In the genomic region with DNA sequence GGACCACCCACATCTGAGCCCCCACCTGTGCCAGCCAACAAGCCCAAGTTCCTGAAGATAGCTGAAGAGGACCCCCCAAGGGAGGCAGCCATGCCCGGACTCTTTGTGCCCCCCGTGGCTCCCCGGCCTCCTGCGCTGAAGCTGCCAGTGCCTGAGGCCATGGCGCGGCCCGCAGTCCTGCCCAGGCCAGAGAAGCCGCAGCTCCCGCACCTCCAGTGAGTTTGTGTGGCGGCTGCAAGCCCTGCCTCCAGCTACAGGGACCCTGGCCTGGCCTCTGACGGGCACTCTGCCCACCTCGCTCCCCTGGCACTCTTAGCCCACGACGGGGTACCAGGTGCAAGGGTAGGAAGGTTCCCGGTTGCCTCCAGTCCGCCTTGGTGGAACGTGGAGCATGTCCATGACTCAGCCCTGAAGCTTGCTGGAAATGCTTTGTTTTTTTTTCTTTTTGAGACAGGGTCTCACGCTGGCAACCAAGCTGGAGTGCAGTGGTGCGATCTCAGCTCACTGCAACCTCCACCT, we compare ENCODE assay signal across 24 cellular contexts. TPM values are rescaled to one million over a fixed set of nuclear protein-coding genes. Genes with fewer than 3 reads are reported as not detected.
A peak's percentile ranks its signal among the peaks of the same experiment; 100 is the strongest.
DNase-seq lines count a peak whose midpoint lies in the region; ATAC-seq, FAIRE-seq and TF ChIP-seq lines count a peak whose summit lies in the region.
"Had no signal": no experiment of that assay in that cellular context is flagged by ENCODE, and none has a peak within 500 bp of the region (broad histone marks: within the 10 kb centered on the region; RNA-seq: fewer than 3 reads in every experiment).

No MANE protein-coding gene starts in this region.

- H3K9ac ChIP-seq in astrocyte (ENCODE audit: low read length) = no peak overlapping the region

- WGBS in upper lobe of left lung, 2 donors = 98 to 99% methylated on average over 12 to 19 of the region's 19 CpGs

- intact Hi-C loops in Right ventricle myocardium inferior (cut with DNase I) = no loop called here
- intact Hi-C loops in left ventricle myocardium inferior (cut with micrococcal nuclease) = no loop called here

- ATAC-seq in Right ventricle myocardium inferior = no peak
- ATAC-seq in upper lobe of left lung (ENCODE audit: low FRiP score in 2 of 2) = no peak
- ATAC-seq in HG03439 (IDR thresholded peaks at IDR 0.05; ENCODE audit: unreplicated experiment) = no peak
- ATAC-seq: left lung had no signal

- no peak overlapping the region for H3K4me3 Mint-ChIP-seq in astrocyte (ENCODE audit: unreplicated experiment)
- H3K4me3 Mint-ChIP-seq: activated naive CD8-positive, alpha-beta T cell; activated T-cell treated with anti-CD3 and anti-CD28 coated beads, Interleukin-2, amount 50 U/mL, for 24 hours had no signal

- H4K20me1 ChIP-seq in astrocyte (ENCODE audit: insufficient read depth, low read length) = peaks cover 26% of the 10 kb centered on the region

- peak overlapping the region; percentile 26 for H3K4me2 ChIP-seq in astrocyte (ENCODE audit: low read length)

- no peaks in the 10 kb centered on the region for H3K4me1 Mint-ChIP-seq in astrocyte (ENCODE audit: low read depth, unreplicated experiment)

- peaks cover 14% of the 10 kb centered on the region for H3K36me3 Mint-ChIP-seq in astrocyte (ENCODE audit: low read depth, unreplicated experiment)
- H3K36me3 Mint-ChIP-seq: activated naive CD8-positive, alpha-beta T cell had no signal

- H3K9me3 Mint-ChIP-seq in astrocyte (ENCODE audit: unreplicated experiment) = no peaks in the 10 kb centered on the region
- H3K9me3 Mint-ChIP-seq: activated T-cell treated with anti-CD3 and anti-CD28 coated beads, Interleukin-2, amount 50 U/mL, for 24 hours had no signal

- no peak for TF ChIP-seq EP300 in upper lobe of left lung (IDR thresholded peaks at IDR 0.05)

- H3K27ac Mint-ChIP-seq in astrocyte (ENCODE audit: unreplicated experiment) = no peak overlapping the region
- H3K27ac Mint-ChIP-seq: activated naive CD8-positive, alpha-beta T cell had no signal

- no peak overlapping the region for H2AFZ ChIP-seq in astrocyte (ENCODE audit: low read depth, low read length)

- no peak for TF ChIP-seq CTCF in left ventricle myocardium inferior (IDR thresholded peaks at IDR 0.05; ENCODE audit: borderline replicate concordance)
- no peak for TF ChIP-seq CTCF in astrocyte (IDR thresholded peaks at IDR 0.05; ENCODE audit: insufficient read depth, low read depth, low read length)
- no peak for TF ChIP-seq CTCF in kidney epithelial cell (IDR thresholded peaks at IDR 0.05; ENCODE audit: insufficient read depth, low read length, poor library complexity, severe bottlenecking)
- no peak for TF ChIP-seq CTCF in upper lobe of left lung (IDR thresholded peaks at IDR 0.05)

- H3K36me3 ChIP-seq in left ventricle myocardium inferior = peaks cover 76% of the 10 kb centered on the region
- H3K36me3 ChIP-seq in astrocyte (ENCODE audit: insufficient read depth, low read length) = peaks cover 8% of the 10 kb centered on the region
- peaks cover 5% of the 10 kb centered on the region for H3K36me3 ChIP-seq in kidney epithelial cell (ENCODE audit: control insufficient read depth, insufficient read depth, low read length)
- H3K36me3 ChIP-seq in upper lobe of left lung = peaks cover 16 to 98% (median 89%) of the 10 kb centered on the region in 4 donors

- no peak for FAIRE-seq in astrocyte (lab: Jason Lieb, UNC)
- FAIRE-seq: bronchial epithelial cell, TTC549 had no signal

- H3K27ac ChIP-seq in left ventricle myocardium inferior (replicated peaks) (no peak overlapping the region), astrocyte (ENCODE audit: low read depth, low read length) (no peak overlapping the region), upper lobe of left lung (no peak overlapping the region)
- H3K27ac ChIP-seq: left lung, neutrophil, suprapubic skin had no signal

- H3K27me3 Mint-ChIP-seq in astrocyte (ENCODE audit: low read depth, unreplicated experiment) = no peaks in the 10 kb centered on the region
- H3K27me3 Mint-ChIP-seq: activated naive CD8-positive, alpha-beta T cell; activated T-cell treated with anti-CD3 and anti-CD28 coated beads, Interleukin-2, amount 50 U/mL, for 24 hours had no signal

- no peak overlapping the region for H3K4me3 ChIP-seq in left ventricle myocardium inferior
- no peak overlapping the region for H3K4me3 ChIP-seq in astrocyte (ENCODE audit: insufficient read depth, low read depth, low read length)
- H3K4me3 ChIP-seq in kidney epithelial cell (ENCODE audit: low read depth, low read length) = no peak overlapping the region
- H3K4me3 ChIP-seq in upper lobe of left lung = no peak overlapping the region
- H3K4me3 ChIP-seq: left lung, suprapubic skin had no signal

- TF ChIP-seq POLR2A in upper lobe of left lung (IDR thresholded peaks at IDR 0.05) = no peak

- H3K4me1 ChIP-seq in left ventricle myocardium inferior (peaks cover 14% of the 10 kb centered on the region), astrocyte (ENCODE audit: insufficient read depth, low read length) (peaks cover 6% of the 10 kb centered on the region), upper lobe of left lung (no peaks in the 10 kb centered on the region)
- H3K4me1 ChIP-seq: suprapubic skin had no signal

- H3K27me3 ChIP-seq in left ventricle myocardium inferior (ENCODE audit: low read depth) (no peaks in the 10 kb centered on the region), astrocyte (ENCODE audit: insufficient read depth, low read length) (no peaks in the 10 kb centered on the region), kidney epithelial cell (ENCODE audit: control insufficient read depth, insufficient read depth, low read length) (no peaks in the 10 kb centered on the region), upper lobe of left lung (no peaks in the 10 kb centered on the region)
- H3K27me3 ChIP-seq: left lung, neutrophil, suprapubic skin had no signal

- no peaks in the 10 kb centered on the region for H3K9me3 ChIP-seq in left ventricle myocardium inferior (replicated peaks)
- H3K9me3 ChIP-seq in astrocyte (ENCODE audit: insufficient read depth, low read depth, low read length) = no peaks in the 10 kb centered on the region
- H3K9me3 ChIP-seq in upper lobe of left lung = no peaks in the 10 kb centered on the region
- H3K9me3 ChIP-seq: left lung, neutrophil, suprapubic skin had no signal

- peaks cover 4% of the 10 kb centered on the region for H3K79me2 ChIP-seq in astrocyte (ENCODE audit: insufficient read depth, low read length)

- DNase-seq in Right ventricle myocardium inferior (ENCODE audit: missing footprints) (peak; percentile 46), left ventricle myocardium inferior (no peak), astrocyte (ENCODE audit: low read depth) (peak; percentile 37), kidney epithelial cell (ENCODE audit: low read depth) (peak; percentile 19), upper lobe of left lung (peak; percentile 8 to 82), NCI-H446 (lab: John Stamatoyannopoulos, UW) (no peak), HK-2 (ENCODE audit: unreplicated experiment) (no peak)
- DNase-seq: activated T-cell treated with anti-CD3 and anti-CD28 coated beads, Interleukin-2, amount 50 U/mL, for 24 hours; DND-41; foreskin melanocyte; Karpas-422; NCI-H1048; NCI-H2081; NCI-H510A treated with DMSO at 0.1 percent for 48 hours; retina; RPMI8226; stimulated activated CD4-positive, alpha-beta T cell treated with anti-CD3 and anti-CD28 coated beads, Interleukin-15, amount 100 ng/mL, for 24 hours had no signal

RNA-seq across cellular contexts. Expression of gene ADD1, which starts 13.7 kb away (rescaled TPM):
- total RNA-seq in Right ventricle myocardium inferior (231 TPM), left ventricle myocardium inferior (212 TPM), astrocyte (258 and 280 TPM in 2 replicates), kidney epithelial cell (132 and 142 TPM in 2 replicates), upper lobe of left lung (100 to 1,000 TPM; 184 to 651 (median 290) TPM)

RNA-seq across cellular contexts. Expression of gene SH3BP2, which starts 37.1 kb away (rescaled TPM):
- total RNA-seq in Right ventricle myocardium inferior (32.2 TPM), left ventricle myocardium inferior (24.7 TPM), astrocyte (33.7 and 35.0 TPM in 2 replicates), kidney epithelial cell (56.1 and 62.7 TPM in 2 replicates), upper lobe of left lung (100 to 1,000 TPM in 3 of 6 donors, 10 to 100 TPM in 3; 59.1 to 358 (median 103) TPM)

Comparison
In these comparisons a context has a peak if more than half of its experiments do, and no peak if none do; other contexts are left out.
1. DNase-seq: peak in Right ventricle myocardium inferior (single experiment), astrocyte (single experiment), kidney epithelial cell (single experiment) and upper lobe of left lung (2 of 2); none in left ventricle myocardium inferior (single experiment), NCI-H446 (0 of 2) and HK-2 (single experiment).